ENCODE assay signal across 34 cellular contexts in genomic region chr16:12798171-12798570, GRCh38.
"Had no signal": no experiment of that assay in that cellular context is flagged by ENCODE, and none has a peak within 500 bp of the region (broad histone marks: within the 10 kb centered on the region; RNA-seq: fewer than 3 reads in every experiment).

No MANE protein-coding gene starts in this region.

- DNase-seq: activated CD4-positive, alpha-beta memory T cell treated with anti-CD3 and anti-CD28 coated beads, Interleukin-2, amount 10 ng/mL, durations not matched to agents 7 days and 5 days; activated CD4-positive, alpha-beta T cell treated with anti-CD3 and anti-CD28 coated beads for 1 hour; activated CD4-positive, alpha-beta T cell treated with anti-CD3 and anti-CD28 coated beads for 48 hours; activated CD4-positive, CD25-positive, alpha-beta regulatory T cell; activated CD8-positive, alpha-beta memory T cell treated with anti-CD3 and anti-CD28 coated beads for 24 hours; activated CD8-positive, alpha-beta memory T cell treated with anti-CD3 and anti-CD28 coated beads, Interleukin-2, amount 10 ng/mL, durations not matched to agents 7 days and 5 days; activated CD8-positive, alpha-beta memory T cell treated with anti-CD3 and anti-CD28 coated beads, Interleukin-2, amount 50 U/mL, for 48 hours; activated effector memory CD4-positive, alpha-beta T cell treated with Interleukin-2 at 50 U/mL for 16 hours; activated naive CD4-positive, alpha-beta T cell treated with anti-CD3 and anti-CD28 coated beads, Interleukin-2, amount 10 ng/mL, durations not matched to agents 7 days and 5 days; activated naive CD8-positive, alpha-beta T cell treated with anti-CD3 and anti-CD28 coated beads, Interleukin-2, amount 50 U/mL, for 24 hours; activated T-cell treated with anti-CD3 and anti-CD28 coated beads, Interleukin-2, amount 50 U/mL, for 48 hours; amygdala; caudate nucleus; Kasumi-1; KG1; MG63; NCI-H1105; NCI-H1417 treated with DMSO at 0.1 percent for 48 hours; NCI-H187 treated with DMSO at 0.1 percent for 48 hours; NCI-H2081 treated with DMSO at 0.1 percent for 48 hours; NCI-H345; NCI-H524 treated with DMSO at 0.1 percent for 48 hours; PC-3; SIG-M5; SW 1271; T-helper 1 cell; T1000; WERI-Rb-1 had no signal

- H3K4me3 ChIP-seq: ascending aorta, MG63 had no signal

- FAIRE-seq: bronchial epithelial cell, RCC 7860 had no signal

- H3K27me3 ChIP-seq: ascending aorta, MG63 had no signal

- H3K27ac ChIP-seq: ascending aorta, RWPE1, WERI-Rb-1 had no signal

- H3K36me3 ChIP-seq: ascending aorta, MG63, WERI-Rb-1 had no signal

- H3K9me3 ChIP-seq: ascending aorta, MG63 had no signal

- ATAC-seq: activated CD8-positive, alpha-beta memory T cell treated with anti-CD3 and anti-CD28 coated beads, Interleukin-2, amount 10 ng/mL, durations not matched to agents 7 days and 5 days; activated naive CD8-positive, alpha-beta T cell treated with anti-CD3 and anti-CD28 coated beads, Interleukin-2, amount 50 U/mL, for 24 hours; PC-3; Right ventricle myocardium inferior; SK-N-SH treated with all-trans-retinoic acid at 6 μM for 48 hours had no signal
